In the genomic region with DNA sequence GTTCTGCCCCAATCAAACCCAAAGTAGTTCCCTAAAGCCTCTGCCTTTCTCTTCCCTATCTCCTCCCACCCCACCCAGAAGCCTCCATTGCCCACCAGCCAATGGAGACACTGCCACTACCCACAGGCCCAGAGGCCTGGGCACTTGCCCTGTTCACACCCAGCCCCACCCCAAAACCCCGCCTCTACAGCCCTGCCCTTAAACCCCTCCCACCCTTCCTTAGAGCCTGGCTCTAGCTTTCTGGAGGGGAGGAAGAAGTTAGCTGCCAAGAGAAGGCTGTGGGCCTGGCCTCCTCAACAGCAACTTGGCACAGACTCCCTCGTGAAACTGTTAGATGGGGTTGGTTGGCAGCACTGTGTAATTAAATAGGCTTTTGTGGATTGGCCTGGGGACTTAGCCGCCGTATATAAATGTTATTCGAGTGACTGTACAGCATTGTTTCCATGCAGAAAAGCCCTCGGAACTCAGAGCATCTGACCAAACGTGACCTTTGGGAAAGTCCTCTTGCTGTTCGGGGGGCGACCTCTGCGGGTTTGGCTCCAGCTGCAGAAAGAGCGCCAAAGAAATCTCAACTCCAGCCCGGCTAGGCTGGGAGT, we compare ENCODE assay signal across 8 cellular contexts. TPM values are rescaled to one million over a fixed set of nuclear protein-coding genes. Genes with fewer than 3 reads are reported as not detected.
DNase-seq lines count a peak whose midpoint lies in the region; ATAC-seq and TF ChIP-seq lines count a peak whose summit lies in the region.

No MANE protein-coding gene starts in this region.

- H3F3A ChIP-seq in OCI-LY1 (ENCODE audit: insufficient read depth, low read length), result no peaks in the 10 kb centered on the region

- no peaks in the 10 kb centered on the region for H3K9me3 Mint-ChIP-seq in T-helper 2 cell treated with Interferon-gamma antibody and Interleukin-4, amounts not matched to agents 5 μg/mL and 100 μg/mL, for 36 hours
- no peaks in the 10 kb centered on the region for H3K9me3 Mint-ChIP-seq in chondrocyte (ENCODE audit: low read depth)

- H3K27ac ChIP-seq in OCI-LY1 (ENCODE audit: low read depth, low read length, poor library complexity, severe bottlenecking) (no peak overlapping the region), mesenchymal stem cell (ENCODE audit: low read length, poor library complexity, severe bottlenecking) (no peak overlapping the region)

- H2BK120ac ChIP-seq in mesenchymal stem cell (ENCODE audit: low read depth, low read length), result no peak overlapping the region

- no peaks in the 10 kb centered on the region for H4K20me1 ChIP-seq in OCI-LY1 (ENCODE audit: insufficient read depth, low read length)

- no peaks in the 10 kb centered on the region for H3K79me1 ChIP-seq in mesenchymal stem cell (replicated peaks; ENCODE audit: low read length, poor library complexity, severe bottlenecking)

- no peaks in the 10 kb centered on the region for H3K9me2 ChIP-seq in OCI-LY1 (ENCODE audit: low read depth, low read length)

- no peak overlapping the region for H3K23ac ChIP-seq in mesenchymal stem cell (ENCODE audit: low read length in 2 of 2)

- H3K4me2 ChIP-seq in OCI-LY1 (ENCODE audit: low read length) (peak overlapping the region; percentile 73; the same call in 1 of the 2 replicates), mesenchymal stem cell (ENCODE audit: low read length, poor library complexity, severe bottlenecking) (no peak overlapping the region)

- peaks cover 6% of the 10 kb centered on the region for H3K4me1 ChIP-seq in OCI-LY1 (ENCODE audit: insufficient read depth, low read length, severe bottlenecking)
- H3K4me1 ChIP-seq in mesenchymal stem cell (ENCODE audit: control insufficient read depth, insufficient read depth, low read depth, low read length), result peaks cover 10% of the 10 kb centered on the region

- H3K27me3 ChIP-seq in OCI-LY1 (ENCODE audit: insufficient read depth, low read length) (no peaks in the 10 kb centered on the region), mesenchymal stem cell (ENCODE audit: control insufficient read depth in 1 of 2, insufficient read depth in 1 of 2, low read length in 2 of 2) (peaks cover 9 to 20% of the 10 kb centered on the region in 2 experiments)

- no peak for DNase-seq in T-helper 2 cell treated with Interferon-gamma antibody and Interleukin-4, amounts not matched to agents 5 μg/mL and 100 μg/mL, for 36 hours (ENCODE audit: low spot score)
- DNase-seq in T-helper 2 cell (no peak), chondrocyte (ENCODE audit: low spot score) (no peak), mesenchymal stem cell (peak; percentile 9), NCI-H146 (lab: John Stamatoyannopoulos, UW) (no peak)

- H3K9ac ChIP-seq in OCI-LY1 (ENCODE audit: low read length) (no peak overlapping the region), mesenchymal stem cell (ENCODE audit: low read length) (peak overlapping the region; percentile 87)

- H3K79me2 ChIP-seq in OCI-LY1 (ENCODE audit: insufficient read depth, low read length), result no peaks in the 10 kb centered on the region

- H2BK12ac ChIP-seq in mesenchymal stem cell (ENCODE audit: low read length in 2 of 2), result no peak overlapping the region

- H2AFZ ChIP-seq in OCI-LY1 (ENCODE audit: low read length), result no peak overlapping the region
- H2AFZ ChIP-seq in mesenchymal stem cell (ENCODE audit: low read depth, low read length), result no peak overlapping the region

- H2AK5ac ChIP-seq in mesenchymal stem cell (ENCODE audit: low read length, severe bottlenecking), result no peak overlapping the region

- TF ChIP-seq CTCF in OCI-LY1 (IDR thresholded peaks at IDR 0.05; ENCODE audit: low read length) (no peak), chondrocyte (IDR thresholded peaks at IDR 0.05) (no peak)

- peaks cover 12% of the 10 kb centered on the region for H3K4me1 Mint-ChIP-seq in T-helper 2 cell treated with Interferon-gamma antibody and Interleukin-4, amounts not matched to agents 5 μg/mL and 100 μg/mL, for 36 hours (ENCODE audit: low read depth)
- peaks cover 16% of the 10 kb centered on the region for H3K4me1 Mint-ChIP-seq in chondrocyte (ENCODE audit: low read depth)

- H3K9me3 ChIP-seq in OCI-LY1 (ENCODE audit: low read length) (no peaks in the 10 kb centered on the region), mesenchymal stem cell (ENCODE audit: control insufficient read depth, low read length) (no peaks in the 10 kb centered on the region)

- 73% methylated on average over 11 of the region's 12 CpGs for WGBS in mesenchymal stem cell

- H3K4me3 ChIP-seq in OCI-LY1 (ENCODE audit: low read depth, low read length, poor library complexity, severe bottlenecking) (no peak overlapping the region), mesenchymal stem cell (ENCODE audit: insufficient read depth in 1 of 2, low read depth in 1 of 2, low read length in 2 of 2) (peak overlapping the region in 1 of 2 experiments; percentile 79)

- no peak overlapping the region for H4K8ac ChIP-seq in mesenchymal stem cell (ENCODE audit: low read length)

- no peak overlapping the region for H2BK5ac ChIP-seq in mesenchymal stem cell (ENCODE audit: low read depth, low read length, poor library complexity, severe bottlenecking)

- no peaks in the 10 kb centered on the region for H3K27me3 Mint-ChIP-seq in T-helper 2 cell treated with Interferon-gamma antibody and Interleukin-4, amounts not matched to agents 5 μg/mL and 100 μg/mL, for 36 hours (ENCODE audit: low read depth)
- H3K27me3 Mint-ChIP-seq in chondrocyte (ENCODE audit: low read depth), result peaks cover 2% of the 10 kb centered on the region

- H2BK15ac ChIP-seq in mesenchymal stem cell (ENCODE audit: low read depth, poor library complexity, severe bottlenecking), result no peak overlapping the region

- no peak overlapping the region for H3K14ac ChIP-seq in mesenchymal stem cell (ENCODE audit: low read length in 2 of 2)

- peak overlapping the region; percentile 82 for H3K27ac Mint-ChIP-seq in T-helper 2 cell treated with Interferon-gamma antibody and Interleukin-4, amounts not matched to agents 5 μg/mL and 100 μg/mL, for 36 hours
- H3K27ac Mint-ChIP-seq in chondrocyte (ENCODE audit: unreplicated experiment), result peak overlapping the region; percentile 87

- no peak overlapping the region for H4K91ac ChIP-seq in mesenchymal stem cell (ENCODE audit: low read length)

- H3K4ac ChIP-seq in mesenchymal stem cell (ENCODE audit: low read depth in 1 of 2, low read length in 2 of 2), result no peak overlapping the region

- H3K36me3 ChIP-seq in OCI-LY1 (ENCODE audit: insufficient read depth, low read length) (no peaks in the 10 kb centered on the region), mesenchymal stem cell (ENCODE audit: control insufficient read depth in 1 of 2, insufficient read depth in 2 of 2, low read depth in 1 of 2, low read length in 2 of 2) (no peaks in the 10 kb centered on the region)

- H3K18ac ChIP-seq in mesenchymal stem cell (ENCODE audit: low read depth in 1 of 2, low read length in 2 of 2), result no peak overlapping the region

- ATAC-seq in HG03139 (IDR thresholded peaks at IDR 0.05; ENCODE audit: unreplicated experiment) (no peak), HG03469 (IDR thresholded peaks at IDR 0.05; ENCODE audit: unreplicated experiment) (no peak)

- H3K36me3 Mint-ChIP-seq in T-helper 2 cell treated with Interferon-gamma antibody and Interleukin-4, amounts not matched to agents 5 μg/mL and 100 μg/mL, for 36 hours (ENCODE audit: low read depth), result no peaks in the 10 kb centered on the region
- H3K36me3 Mint-ChIP-seq in chondrocyte (ENCODE audit: low read depth), result no peaks in the 10 kb centered on the region

- peak overlapping the region; percentile 87 for H3K4me3 Mint-ChIP-seq in T-helper 2 cell treated with Interferon-gamma antibody and Interleukin-4, amounts not matched to agents 5 μg/mL and 100 μg/mL, for 36 hours
- H3K4me3 Mint-ChIP-seq in chondrocyte (ENCODE audit: unreplicated experiment), result peak overlapping the region; percentile 78

RNA-seq across cellular contexts. Expression of a gene that starts 31.4 kb away (rescaled TPM):
- 2.8 to 10.0 TPM (median 10.0 TPM) in 3 replicates for total RNA-seq in chondrocyte
- polyA plus RNA-seq in mesenchymal stem cell (2013, experiment 1 of 2), result 0.44 TPM
- polyA plus RNA-seq in mesenchymal stem cell (2013, experiment 2 of 2), result 0.37 TPM

RNA-seq across cellular contexts. Expression of a gene that starts 39.6 kb away (rescaled TPM):
- total RNA-seq in chondrocyte, result 45.1 to 51.5 TPM (median 46.5 TPM) in 3 replicates
- 20.3 TPM for polyA plus RNA-seq in mesenchymal stem cell (2013, experiment 1 of 2)
- polyA plus RNA-seq in mesenchymal stem cell (2013, experiment 2 of 2), result 20.2 TPM

RNA-seq across cellular contexts. Expression of a gene that starts 39.8 kb away (rescaled TPM):
- 222 to 238 TPM (median 225 TPM) in 3 replicates for total RNA-seq in chondrocyte
- polyA plus RNA-seq in mesenchymal stem cell (2013, experiment 1 of 2), result 120 TPM
- 117 TPM for polyA plus RNA-seq in mesenchymal stem cell (2013, experiment 2 of 2)

RNA-seq across cellular contexts. Expression of a gene that starts 43.6 kb away (rescaled TPM):
- 0.60 to 2.8 TPM (median 1.1 TPM) in 3 replicates for total RNA-seq in chondrocyte
- polyA plus RNA-seq in mesenchymal stem cell (2013, experiment 1 of 2), result 3.9 TPM
- 3.5 TPM for polyA plus RNA-seq in mesenchymal stem cell (2013, experiment 2 of 2)

RNA-seq across cellular contexts. Expression of a gene that starts 47.5 kb away (rescaled TPM):
- 42.8 to 49.7 TPM (median 44.5 TPM) in 3 replicates for total RNA-seq in chondrocyte
- polyA plus RNA-seq in mesenchymal stem cell (2013, experiment 1 of 2), result 45.1 TPM
- 46.6 TPM for polyA plus RNA-seq in mesenchymal stem cell (2013, experiment 2 of 2)
